In the genomic region with DNA sequence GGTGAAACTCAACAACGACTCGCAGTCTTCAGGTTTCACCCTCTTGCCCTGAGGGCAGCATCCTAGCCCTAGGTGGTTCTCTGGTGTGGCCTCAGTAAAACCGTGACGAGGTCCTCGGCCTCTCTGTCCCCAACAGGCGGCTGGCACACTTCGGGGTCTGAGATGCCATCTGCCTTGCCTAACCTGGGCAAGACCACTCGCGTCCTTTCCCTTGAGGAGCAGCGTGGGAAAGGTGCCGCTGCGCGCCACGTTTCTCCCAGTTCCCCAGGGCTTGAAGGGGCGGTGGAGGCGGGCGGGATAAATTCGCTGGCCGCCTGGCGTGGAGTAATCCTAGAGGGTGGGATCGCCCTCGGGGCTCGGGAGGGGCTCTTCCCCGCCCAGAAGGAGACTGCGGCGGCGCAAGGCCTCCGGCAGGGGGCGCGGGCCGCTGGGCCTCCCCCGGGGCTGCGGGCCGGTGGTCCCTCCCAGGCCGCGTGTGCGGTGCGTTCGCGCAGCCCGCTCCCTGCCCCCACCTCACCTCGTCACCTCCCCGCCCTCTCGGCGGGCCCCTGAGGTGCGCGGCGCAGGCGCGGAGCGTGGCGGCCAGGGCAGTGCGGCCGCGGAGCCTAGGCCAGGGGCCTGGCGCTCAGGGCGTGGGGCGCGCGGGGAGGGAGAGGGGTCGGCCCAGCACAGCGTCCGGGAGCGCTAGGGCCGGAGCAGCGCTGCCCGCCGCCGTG, we compare ENCODE assay signal across 8 cellular contexts. TPM values are rescaled to one million over a fixed set of nuclear protein-coding genes. Genes with fewer than 3 reads are reported as not detected.
DNase-seq lines count a peak whose midpoint lies in the region; ATAC-seq, FAIRE-seq and TF ChIP-seq lines count a peak whose summit lies in the region.

A gene with protein sequence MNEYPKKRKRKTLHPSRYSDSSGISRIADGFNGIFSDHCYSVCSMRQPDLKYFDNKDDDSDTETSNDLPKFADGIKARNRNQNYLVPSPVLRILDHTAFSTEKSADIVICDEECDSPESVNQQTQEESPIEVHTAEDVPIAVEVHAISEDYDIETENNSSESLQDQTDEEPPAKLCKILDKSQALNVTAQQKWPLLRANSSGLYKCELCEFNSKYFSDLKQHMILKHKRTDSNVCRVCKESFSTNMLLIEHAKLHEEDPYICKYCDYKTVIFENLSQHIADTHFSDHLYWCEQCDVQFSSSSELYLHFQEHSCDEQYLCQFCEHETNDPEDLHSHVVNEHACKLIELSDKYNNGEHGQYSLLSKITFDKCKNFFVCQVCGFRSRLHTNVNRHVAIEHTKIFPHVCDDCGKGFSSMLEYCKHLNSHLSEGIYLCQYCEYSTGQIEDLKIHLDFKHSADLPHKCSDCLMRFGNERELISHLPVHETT (plus strand): TSS at position 551 of the 716 bp plus-strand sequence. CDS start 5,263 bp downstream, outside the sequence.

- intact Hi-C loops in Calu3 (cut with micrococcal nuclease; ENCODE audit: unreplicated experiment): loop anchor here (2.0 to 5.0 kb wide), 2 partner anchors 236 to 355 kb away; no protein-coding TSS in a partner anchor
- intact Hi-C loops in endothelial cell of umbilical vein (cut with micrococcal nuclease): loop anchor here (1.0 to 2.0 kb wide), 6 partner anchors 25 to 251 kb away; a partner anchor contains a TSS

- peak within 1 kb of the TSS; percentile 74 for H3K27ac ChIP-seq in endothelial cell of umbilical vein (ENCODE audit: insufficient read depth, low read depth, low read length)

- dilution Hi-C loops in endothelial cell of umbilical vein (cut with MboI; ENCODE audit: extremely low pct_ligation_motif_present, low sequenced_read_pairs): no loop called here

- peak; percentile 65 for FAIRE-seq in endothelial cell of umbilical vein (lab: Jason Lieb, UNC)

- BruUV-seq in Calu3 (replicated peaks; lab: Mats Ljungman, UMichigan) (no TSS peak), endothelial cell of umbilical vein (replicated peaks; lab: Mats Ljungman, UMichigan) (TSS peak; percentile 83)

- no peaks in the 10 kb centered on the region for H3K9me1 ChIP-seq in endothelial cell of umbilical vein (replicated peaks; ENCODE audit: control insufficient read depth, extremely low read depth, insufficient read depth, low read length)

- H3K4me1 Mint-ChIP-seq in Calu3 (ENCODE audit: low read depth, unreplicated experiment): peaks cover 30% of the 10 kb centered on the region

- peak within 1 kb of the TSS; percentile 83 for H2AFZ ChIP-seq in endothelial cell of umbilical vein (ENCODE audit: low read depth, low read length)

- H3K9me3 Mint-ChIP-seq in Calu3 (ENCODE audit: low read depth, unreplicated experiment): no peaks in the 10 kb centered on the region

- H3K4me3 ChIP-seq in NT2/D1 (ENCODE audit: insufficient read length, low read depth) (peak within 1 kb of the TSS; percentile 97), endothelial cell of umbilical vein (replicated peaks in 1 of 3; ENCODE audit: insufficient read depth in 1 of 3, low read depth in 1 of 3, low read length in 3 of 3) (peak within 1 kb of the TSS; percentile 70 to 90 (median 87)), mononuclear cell (ENCODE audit: low read length) (peak within 1 kb of the TSS; percentile 77)

- no peaks in the 10 kb centered on the region for H3K27me3 ChIP-seq in NT2/D1 (ENCODE audit: insufficient read depth, insufficient read length)
- H3K27me3 ChIP-seq in endothelial cell of umbilical vein (ENCODE audit: control insufficient read depth in 2 of 2, insufficient read depth in 2 of 2, low read length in 2 of 2): no peaks in the 10 kb centered on the region
- no peaks in the 10 kb centered on the region for H3K27me3 ChIP-seq in mononuclear cell (ENCODE audit: insufficient read depth, low read length)

- CTCF ChIA-PET in Calu3 (lab: Charles Lee) (interaction anchor here (0.7 to 1.7 kb wide), 5 partner anchors 24 to 240 kb away, joined by 3 to 6 read pairs (median 4); a partner anchor contains a TSS), endothelial cell of umbilical vein (lab: Charles Lee) (interaction anchor here (0.7 to 3.7 kb wide), 16 partner anchors 13 to 887 kb away, joined by 3 to 60 read pairs (median 10); a partner anchor contains a TSS)

- peaks cover 28% of the 10 kb centered on the region for H3K36me3 ChIP-seq in NT2/D1 (ENCODE audit: insufficient read depth, insufficient read length, low read length)
- no peaks in the 10 kb centered on the region for H3K36me3 ChIP-seq in endothelial cell of umbilical vein (ENCODE audit: control insufficient read depth in 2 of 2, extremely low read depth in 1 of 2, insufficient read depth in 2 of 2, low read length in 2 of 2)

- peaks cover 43% of the 10 kb centered on the region for H3K79me2 ChIP-seq in endothelial cell of umbilical vein (ENCODE audit: control insufficient read depth, insufficient read depth, low read length)

- peak; percentile 86 for ATAC-seq in GM21360 (IDR thresholded peaks at IDR 0.05; ENCODE audit: unreplicated experiment)

- peak; percentile 99 for TF ChIP-seq CTCF in Calu3 (IDR thresholded peaks at IDR 0.05; ENCODE audit: unreplicated experiment)
- TF ChIP-seq CTCF in endothelial cell of umbilical vein (IDR thresholded peaks at IDR 0.05; ENCODE audit: extremely low read depth in 1 of 2, insufficient read depth in 1 of 2, low read depth in 1 of 2, low read length in 2 of 2): peak; percentile 83 to 88

- H3K27me3 Mint-ChIP-seq in Calu3 (ENCODE audit: unreplicated experiment): no peaks in the 10 kb centered on the region

- peak within 1 kb of the TSS; percentile 75 for H3K27ac Mint-ChIP-seq in Calu3 (ENCODE audit: unreplicated experiment)

- H3K9me3 ChIP-seq in NT2/D1 (ENCODE audit: insufficient read depth, low read length) (no peaks in the 10 kb centered on the region), endothelial cell of umbilical vein (replicated peaks; ENCODE audit: control insufficient read depth, insufficient read depth, low read length) (no peaks in the 10 kb centered on the region), mononuclear cell (ENCODE audit: low read depth, low read length) (no peaks in the 10 kb centered on the region)

- H3K4me3 Mint-ChIP-seq in Calu3 (ENCODE audit: low read depth, unreplicated experiment): peak within 1 kb of the TSS; percentile 85

- no peaks in the 10 kb centered on the region for H4K20me1 ChIP-seq in endothelial cell of umbilical vein (replicated peaks; ENCODE audit: control insufficient read depth, extremely low read depth, insufficient read depth, low read length)

- peak; percentile 36 for TF ChIP-seq POLR2A in endothelial cell of umbilical vein (IDR thresholded peaks at IDR 0.05; ENCODE audit: low read depth, low read length)

- POLR2A ChIA-PET in endothelial cell of umbilical vein (lab: Charles Lee): no interaction called here

- H3K36me3 Mint-ChIP-seq in Calu3 (ENCODE audit: insufficient read depth, unreplicated experiment): peaks cover 40% of the 10 kb centered on the region

- H3K9ac ChIP-seq in NT2/D1 (ENCODE audit: insufficient read length, low read depth) (peak within 1 kb of the TSS; percentile 97), endothelial cell of umbilical vein (replicated peaks; ENCODE audit: extremely low read depth, insufficient read depth, low read length) (peak within 1 kb of the TSS; percentile 94)

- no peaks in the 10 kb centered on the region for H3K4me1 ChIP-seq in NT2/D1 (ENCODE audit: insufficient read depth, insufficient read length)
- H3K4me1 ChIP-seq in endothelial cell of umbilical vein (ENCODE audit: control insufficient read depth, extremely low read depth, insufficient read depth, low read length): peaks cover 19% of the 10 kb centered on the region
- H3K4me1 ChIP-seq in mononuclear cell (ENCODE audit: insufficient read depth, low read length): peaks cover 21% of the 10 kb centered on the region

- peak within 1 kb of the TSS; percentile 99 for H3K4me2 ChIP-seq in endothelial cell of umbilical vein (ENCODE audit: insufficient read depth, low read length)

- DNase-seq in Calu3: peak; percentile 94
- DNase-seq in HT1080 (ENCODE audit: low read depth): peak; percentile 92
- DNase-seq in NT2/D1 (ENCODE audit: low read depth, low spot score): peak; percentile 73
- peak; percentile 53 for DNase-seq in activated CD8-positive, alpha-beta memory T cell treated with anti-CD3 and anti-CD28 coated beads, Interleukin-2, amount 50 U/mL, for 24 hours (ENCODE audit: extremely low read depth)
- peak; percentile 90 for DNase-seq in endothelial cell of umbilical vein (ENCODE audit: low read depth, low spot score)
- peak; percentile 63 to 68 for DNase-seq in stimulated activated CD8-positive, alpha-beta memory T cell treated with anti-CD3 and anti-CD28 coated beads, Interleukin-4, amount 100 ng/mL, for 1 hour (ENCODE audit: low read depth in 2 of 2, low spot score in 1 of 2)

TF ChIP-seq in endothelial cell of umbilical vein, 7 proteins besides CTCF, POLR2A, EP300 and RAD21:
- TF ChIP-seq MYC (IDR thresholded peaks at IDR 0.05; ENCODE audit: low read depth, low read length): peak; percentile 95
- TF ChIP-seq EZH2 (IDR thresholded peaks at IDR 0.05; ENCODE audit: borderline replicate concordance, low read depth, low read length, severe bottlenecking): no peak
- peak; percentile 81 for TF ChIP-seq POLR2AphosphoS5 (IDR thresholded peaks at IDR 0.05; ENCODE audit: insufficient read depth, low read depth, low read length)
- no peak for TF ChIP-seq GATA2 (IDR thresholded peaks at IDR 0.05; ENCODE audit: insufficient read depth, insufficient read length, low read depth, low read length)
- no peak for TF ChIP-seq FOS (IDR thresholded peaks at IDR 0.05; ENCODE audit: borderline replicate concordance, insufficient read depth, low read length)
- TF ChIP-seq, protein P1, sequence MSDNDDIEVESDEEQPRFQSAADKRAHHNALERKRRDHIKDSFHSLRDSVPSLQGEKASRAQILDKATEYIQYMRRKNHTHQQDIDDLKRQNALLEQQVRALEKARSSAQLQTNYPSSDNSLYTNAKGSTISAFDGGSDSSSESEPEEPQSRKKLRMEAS (IDR thresholded peaks at IDR 0.05; ENCODE audit: insufficient read depth, insufficient read length): peak; percentile 6
- no peak for TF ChIP-seq JUN (IDR thresholded peaks at IDR 0.05; ENCODE audit: borderline replicate concordance, insufficient read depth, insufficient read length, low read depth)
TF ChIP-seq in endothelial cell of umbilical vein: peak in this region for 3.

RNA-seq across cellular contexts. Expression of the gene that starts here (rescaled TPM):
- total RNA-seq in Calu3 (2022) (48.0 and 52.1 TPM in 2 replicates), endothelial cell of umbilical vein (28.4 and 30.5 TPM in 2 replicates), mononuclear cell (168 TPM)
- total RNA-seq in HT1080 (2014; rRNA removed; shearing (Covaris generic)): 102 and 105 TPM in 2 replicates
- 68.8 and 82.5 TPM in 2 replicates for polyA plus RNA-seq in HT1080 (2015; cell fraction: cytosol; rRNA removed)
- 65.1 and 79.4 TPM in 2 replicates for polyA plus RNA-seq in HT1080 (2015; cell fraction: nucleus; rRNA removed)
- polyA plus RNA-seq in endothelial cell of umbilical vein: 7.6 and 8.0 TPM in 2 replicates
- polyA plus RNA-seq in endothelial cell of umbilical vein (2011; cell fraction: cytosol; rRNA removed): 11.8 and 12.0 TPM in 2 replicates
- 9.6 and 11.6 TPM in 2 replicates for polyA plus RNA-seq in endothelial cell of umbilical vein (2011; cell fraction: nucleus; rRNA removed)
- polyA plus RNA-seq in endothelial cell of umbilical vein (2012): 17.8 and 25.9 TPM in 2 replicates
- polyA minus RNA-seq in endothelial cell of umbilical vein: 6.3 and 7.2 TPM in 2 replicates
- polyA minus RNA-seq in endothelial cell of umbilical vein (2011; cell fraction: cytosol; rRNA and poly(A)+ RNA removed): 12.3 TPM
- polyA minus RNA-seq in endothelial cell of umbilical vein (2011; cell fraction: nucleus; rRNA and poly(A)+ RNA removed): 5.1 and 10.0 TPM in 2 replicates

Comparison
In these comparisons a context has a peak if more than half of its experiments do, and no peak if none do; other contexts are left out.
1. Peak in every context shown above with its lines: DNase-seq, ATAC-seq, H3K4me3 ChIP-seq and H3K27ac ChIP-seq.